Comparison of ENCODE assay signal across 16 cellular contexts in the genomic region with DNA sequence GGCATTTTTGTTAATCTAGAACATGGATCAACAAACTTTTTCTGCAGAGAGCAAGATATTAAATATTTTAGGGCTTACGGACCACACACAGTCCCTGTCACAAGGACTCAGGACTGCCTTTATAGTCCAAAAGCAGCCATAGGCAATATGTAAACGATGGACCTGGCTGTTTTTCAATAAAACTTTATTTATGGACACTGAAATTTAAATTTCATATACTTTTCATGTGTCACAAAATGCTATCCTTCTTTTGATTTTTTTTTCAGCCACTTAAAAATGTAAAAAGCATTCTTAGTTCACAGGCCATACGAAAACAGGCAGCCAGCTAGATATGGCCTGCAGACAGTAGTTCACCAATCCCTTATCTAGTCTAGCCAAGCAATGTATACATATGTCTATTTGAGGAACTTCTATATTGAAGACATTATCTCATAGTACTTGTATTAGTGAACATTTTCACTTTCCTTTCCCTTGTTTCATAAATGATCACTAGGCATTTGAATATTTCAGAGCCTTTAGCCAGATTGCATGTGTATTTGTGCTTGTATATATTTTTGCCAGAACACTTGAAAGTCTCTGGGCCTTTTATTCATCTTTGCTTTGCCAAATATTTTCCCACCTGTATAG.
DNase-seq lines count a peak whose midpoint lies in the region; ATAC-seq and TF ChIP-seq lines count a peak whose summit lies in the region.
"Had no signal": no experiment of that assay in that cellular context is flagged by ENCODE, and none has a peak within 500 bp of the region (broad histone marks: within the 10 kb centered on the region; RNA-seq: fewer than 3 reads in every experiment).

No MANE protein-coding gene starts in this region.

- peak; percentile 89 for ATAC-seq in GM19324 (IDR thresholded peaks at IDR 0.05; ENCODE audit: low FRiP score, unreplicated experiment)
- peak; percentile 100 for ATAC-seq in HG02642 (IDR thresholded peaks at IDR 0.05; ENCODE audit: poor library complexity, unreplicated experiment)
- peak; percentile 100 for ATAC-seq in HG03432 (IDR thresholded peaks at IDR 0.05; ENCODE audit: unreplicated experiment)
- ATAC-seq: mucosa of descending colon, right lobe of liver, T-helper 17 cell had no signal

- CTCF ChIA-PET in GM10248 (lab: Yijun Ruan, JAX), result no interaction called here

- DNase-seq in GM10248 (ENCODE audit: extremely low spot score) (peak; percentile 48), NCI-H2029 (lab: John Stamatoyannopoulos, UW) (no peak), C1 segment of cervical spinal cord (lab: John Stamatoyannopoulos, UW) (no peak), AG20443 (ENCODE audit: low spot score) (no peak), UCSD-AML1 (lab: John Stamatoyannopoulos, UW; ENCODE audit: unreplicated experiment) (no peak)
- DNase-seq: activated CD8-positive, alpha-beta memory T cell treated with anti-CD3 and anti-CD28 coated beads, Interleukin-2, amount 50 U/mL, for 48 hours; anterior cingulate cortex; mucosa of descending colon; NCI-H1048; NK-92 treated with Interleukin-12 subunit alpha and Interleukin-12 subunit beta, amount 100 ng/mL, for 24 hours; right lobe of liver; stimulated activated CD8-positive, alpha-beta memory T cell treated with anti-CD3 and anti-CD28 coated beads, Interleukin-4, amount 100 ng/mL, for 48 hours; T-helper 17 cell had no signal

- no peak for TF ChIP-seq CTCF in GM10248 (IDR thresholded peaks at IDR 0.05; ENCODE audit: control extremely low read depth, extremely low read depth, low read depth, missing control alignments)

- POLR2A ChIA-PET in GM10248 (lab: Yijun Ruan, JAX), result no interaction called here
